Comparison of ENCODE assay signal across 9 cellular contexts in genomic region chr1:23720256-23720995, GRCh38. TPM values are rescaled to one million over a fixed set of nuclear protein-coding genes. Genes with fewer than 3 reads are reported as not detected.
DNase-seq lines count a peak whose midpoint lies in the region; ATAC-seq, FAIRE-seq and TF ChIP-seq lines count a peak whose summit lies in the region.
"Had no signal": no experiment of that assay in that cellular context is flagged by ENCODE, and none has a peak within 500 bp of the region (broad histone marks: within the 10 kb centered on the region; RNA-seq: fewer than 3 reads in every experiment).

No MANE protein-coding gene starts in this region.

- H3K27me3 Mint-ChIP-seq in activated T-helper 2 cell treated with anti-CD3 and anti-CD28 coated beads, Interferon-gamma antibody, Interleukin-2, Interleukin-4, amounts not matched to agents 10 μg/mL and 5 μg/mL and 100 μg/mL, durations not matched to agents 14 hours and 24 hours and 36 hours (ENCODE audit: low read depth): no peaks in the 10 kb centered on the region

- no peak overlapping the region for H3K4me3 Mint-ChIP-seq in activated T-helper 2 cell treated with anti-CD3 and anti-CD28 coated beads, Interferon-gamma antibody, Interleukin-2, Interleukin-4, amounts not matched to agents 10 μg/mL and 5 μg/mL and 100 μg/mL, durations not matched to agents 14 hours and 24 hours and 36 hours (ENCODE audit: low read depth)

- H3K9me3 Mint-ChIP-seq in activated T-helper 2 cell treated with anti-CD3 and anti-CD28 coated beads, Interferon-gamma antibody, Interleukin-2, Interleukin-4, amounts not matched to agents 10 μg/mL and 5 μg/mL and 100 μg/mL, durations not matched to agents 14 hours and 24 hours and 36 hours: no peaks in the 10 kb centered on the region

- FAIRE-seq in GM19239 (lab: Jason Lieb, UNC): peak; percentile 93

- peak; percentile 73 for DNase-seq in GM06990 (ENCODE audit: extremely low read depth, insufficient read length)
- no peak for DNase-seq in GM19239 (ENCODE audit: insufficient read length, low spot score)
- no peak for DNase-seq in activated T-helper 2 cell treated with anti-CD3 and anti-CD28 coated beads, Interferon-gamma antibody, Interleukin-2, Interleukin-4, amounts not matched to agents 10 μg/mL and 5 μg/mL and 100 μg/mL, durations not matched to agents 14 hours and 24 hours and 36 hours (ENCODE audit: low spot score)
- DNase-seq in SKM-1 (lab: John Stamatoyannopoulos, UW; ENCODE audit: unreplicated experiment): no peak
- DNase-seq in NK-92 treated with Interleukin-12 subunit alpha and Interleukin-12 subunit beta, amount 100 ng/mL, for 24 hours (lab: John Stamatoyannopoulos, UW): no peak
- DNase-seq in effector CD4-positive, alpha-beta T cell: no peak
- DNase-seq in 8988T: no peak
- DNase-seq: NCI-H187 treated with DMSO at 0.1 percent for 48 hours had no signal

- TF ChIP-seq CTCF in GM06990 (IDR thresholded peaks at IDR 0.05; ENCODE audit: insufficient read depth, low read length, poor library complexity, severe bottlenecking): no peak

- intact Hi-C loops in activated T-helper 2 cell treated with anti-CD3 and anti-CD28 coated beads, Interferon-gamma antibody, Interleukin-2, Interleukin-4, amounts not matched to agents 10 μg/mL and 5 μg/mL and 100 μg/mL, durations not matched to agents 14 hours and 24 hours and 36 hours (cut with micrococcal nuclease): no loop called here

- peak; percentile 39 for ATAC-seq in HG03060 (IDR thresholded peaks at IDR 0.05; ENCODE audit: low read depth, unreplicated experiment)

- no peaks in the 10 kb centered on the region for H3K36me3 Mint-ChIP-seq in activated T-helper 2 cell treated with anti-CD3 and anti-CD28 coated beads, Interferon-gamma antibody, Interleukin-2, Interleukin-4, amounts not matched to agents 10 μg/mL and 5 μg/mL and 100 μg/mL, durations not matched to agents 14 hours and 24 hours and 36 hours (ENCODE audit: low read depth)

- 0 out of 2 replicates have a peak overlapping the region, but pooled peaks have one; percentile 17 for H3K4me3 ChIP-seq in GM06990 (replicated peaks; ENCODE audit: low read depth, low read length)

- H3K4me1 Mint-ChIP-seq in activated T-helper 2 cell treated with anti-CD3 and anti-CD28 coated beads, Interferon-gamma antibody, Interleukin-2, Interleukin-4, amounts not matched to agents 10 μg/mL and 5 μg/mL and 100 μg/mL, durations not matched to agents 14 hours and 24 hours and 36 hours (ENCODE audit: low read depth): peaks cover 19% of the 10 kb centered on the region

- peaks cover 2% of the 10 kb centered on the region; the same call in 1 of the 2 replicates for H3K36me3 ChIP-seq in GM06990 (ENCODE audit: control insufficient read depth, insufficient read depth, low read length)

- peak overlapping the region; percentile 60 for H3K27ac Mint-ChIP-seq in activated T-helper 2 cell treated with anti-CD3 and anti-CD28 coated beads, Interferon-gamma antibody, Interleukin-2, Interleukin-4, amounts not matched to agents 10 μg/mL and 5 μg/mL and 100 μg/mL, durations not matched to agents 14 hours and 24 hours and 36 hours

- no peaks in the 10 kb centered on the region for H3K27me3 ChIP-seq in GM06990 (replicated peaks; ENCODE audit: control insufficient read depth, insufficient read depth, low read length)

RNA-seq across cellular contexts. Expression of gene ELOA, which starts 22.8 kb away (rescaled TPM):
- total RNA-seq in activated T-helper 2 cell treated with anti-CD3 and anti-CD28 coated beads, Interferon-gamma antibody, Interleukin-2, Interleukin-4, amounts not matched to agents 10 μg/mL and 5 μg/mL and 100 μg/mL, durations not matched to agents 14 hours and 24 hours and 36 hours: 42.0 and 45.5 TPM in 2 replicates

RNA-seq across cellular contexts. Expression of gene RPL11, which starts 28.8 kb away (rescaled TPM):
- total RNA-seq in activated T-helper 2 cell treated with anti-CD3 and anti-CD28 coated beads, Interferon-gamma antibody, Interleukin-2, Interleukin-4, amounts not matched to agents 10 μg/mL and 5 μg/mL and 100 μg/mL, durations not matched to agents 14 hours and 24 hours and 36 hours: 1,169 and 1,221 TPM in 2 replicates

RNA-seq across cellular contexts. Expression of gene PITHD1, which starts 57.8 kb away (rescaled TPM):
- 71.4 and 72.7 TPM in 2 replicates for total RNA-seq in activated T-helper 2 cell treated with anti-CD3 and anti-CD28 coated beads, Interferon-gamma antibody, Interleukin-2, Interleukin-4, amounts not matched to agents 10 μg/mL and 5 μg/mL and 100 μg/mL, durations not matched to agents 14 hours and 24 hours and 36 hours
